In genomic region chr6:82363368-82364086, GRCh38 we compare ENCODE assay signal across 8 cellular contexts. TPM values are rescaled to one million over a fixed set of nuclear protein-coding genes. Genes with fewer than 3 reads are reported as not detected.
DNase-seq lines count a peak whose midpoint lies in the region; ATAC-seq and TF ChIP-seq lines count a peak whose summit lies in the region.

Gene TPBG (plus strand): TSS chr6:82363817. CDS start chr6:82364962, 1,145 bp downstream.

- DNase-seq in A172 (ENCODE audit: low spot score) (peak; percentile 59), GM12864 (ENCODE audit: low read depth) (no peak), RKO (ENCODE audit: low spot score) (peak; percentile 65), brain microvascular endothelial cell (peak; percentile 47), sciatic nerve (ENCODE audit: low spot score) (peak; percentile 71)

- in situ Hi-C loops in brain microvascular endothelial cell (cut with HindIII; ENCODE audit: low pct_ligation_motif_present, low sequenced_read_pairs) = no loop called here

- peak within 1 kb of the TSS; percentile 79 for H3K9ac ChIP-seq in iPS-15b (ENCODE audit: low read depth, low read length)

- H3K4me1 ChIP-seq in iPS-15b (ENCODE audit: control insufficient read depth, insufficient read depth, low read length) = peaks cover 11% of the 10 kb centered on the region

- ATAC-seq in HG03066 (IDR thresholded peaks at IDR 0.05; ENCODE audit: low read depth, unreplicated experiment) = peak; percentile 51
- peak; percentile 86 for ATAC-seq in sciatic nerve
- no peak for ATAC-seq in GM18858 (IDR thresholded peaks at IDR 0.05; ENCODE audit: unreplicated experiment)

- H3K27me3 ChIP-seq in brain microvascular endothelial cell (replicated peaks) (no peaks in the 10 kb centered on the region), iPS-15b (ENCODE audit: control insufficient read depth, insufficient read depth, low read length) (peaks cover 16% of the 10 kb centered on the region)

- H3K36me3 ChIP-seq in brain microvascular endothelial cell (replicated peaks) (no peaks in the 10 kb centered on the region), iPS-15b (ENCODE audit: control insufficient read depth, insufficient read depth, low read length) (no peaks in the 10 kb centered on the region)

- H3K4me3 ChIP-seq in GM12864 (ENCODE audit: low read depth, low read length) (peak within 1 kb of the TSS; percentile 49), brain microvascular endothelial cell (ENCODE audit: low read depth, low read length) (peak within 1 kb of the TSS; percentile 82), iPS-15b (ENCODE audit: low read depth, low read length) (peak within 1 kb of the TSS; percentile 97)

- peak within 1 kb of the TSS; percentile 68 for H3K27ac ChIP-seq in brain microvascular endothelial cell

- intact Hi-C loops in sciatic nerve (cut with DNase I) = no loop called here

- no peak for TF ChIP-seq CTCF in GM12864 (IDR thresholded peaks at IDR 0.05; ENCODE audit: low read depth, low read length, missing control alignments)
- peak; percentile 62 for TF ChIP-seq CTCF in brain microvascular endothelial cell (IDR thresholded peaks at IDR 0.05; ENCODE audit: low read depth, low read length, missing control alignments)

- no peaks in the 10 kb centered on the region for H3K9me3 ChIP-seq in iPS-15b (ENCODE audit: control insufficient read depth, insufficient read depth, low read length)

RNA-seq across cellular contexts. Expression of gene TPBG, which starts in this region (rescaled TPM):
- 12.4 and 17.7 TPM in 2 replicates for total RNA-seq in A172 (2014; rRNA removed; shearing (Covaris generic))
- 15.5 TPM for total RNA-seq in sciatic nerve
